11 cellular contexts compared by ENCODE assay signal in the genomic region with DNA sequence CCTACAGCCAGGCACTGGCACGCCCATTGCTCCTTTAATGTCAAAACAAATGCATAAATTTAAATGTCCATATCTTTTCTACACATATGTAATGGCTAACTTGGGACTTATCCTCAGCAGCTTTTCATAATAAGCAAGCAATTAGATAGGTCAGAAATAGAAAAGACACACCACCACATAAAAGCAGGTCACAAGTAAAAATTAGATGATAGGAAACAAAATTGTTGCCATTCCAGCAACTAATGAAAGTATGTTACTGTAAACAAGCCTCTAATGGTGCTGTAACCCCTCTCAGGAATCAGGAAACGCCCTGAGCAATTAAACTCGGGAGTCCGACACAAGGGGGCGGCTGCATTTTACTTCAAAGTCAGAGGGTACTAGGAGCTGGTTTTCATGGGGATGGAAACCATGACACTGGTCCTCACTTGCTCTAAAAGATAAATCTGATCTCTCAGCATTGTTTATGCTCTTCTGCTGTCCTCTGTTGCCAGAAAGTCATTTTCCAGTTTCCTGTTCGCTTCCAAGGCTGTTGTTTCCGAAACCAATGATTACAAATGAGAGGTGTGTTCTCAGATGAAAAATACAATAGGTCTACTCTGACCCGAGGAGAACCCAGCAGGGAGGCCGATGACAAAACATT.
A peak's percentile ranks its signal among the peaks of the same experiment; 100 is the strongest.
DNase-seq lines count a peak whose midpoint lies in the region; TF ChIP-seq lines count a peak whose summit lies in the region.
"Had no signal": no experiment of that assay in that cellular context is flagged by ENCODE, and none has a peak within 500 bp of the region (broad histone marks: within the 10 kb centered on the region; RNA-seq: fewer than 3 reads in every experiment).

No MANE protein-coding gene starts in this region.

- no peak for DNase-seq in H9
- peak; percentile 11 for DNase-seq in OCI-LY7 (ENCODE audit: low spot score)
- no peak for DNase-seq in hepatocyte (ENCODE audit: low spot score)
- no peak for DNase-seq in smooth muscle cell (lab: John Stamatoyannopoulos, UW; ENCODE audit: unreplicated experiment)
- DNase-seq in activated T-helper 2 cell treated with anti-CD3 and anti-CD28 coated beads, Interferon-gamma antibody, Interleukin-2, Interleukin-4, amounts not matched to agents 10 μg/mL and 5 μg/mL and 100 μg/mL, durations not matched to agents 14 hours and 24 hours and 36 hours (ENCODE audit: low spot score): no peak
- DNase-seq in T-helper 1 cell: no peak
- no peak for DNase-seq in NCI-H2029 (lab: John Stamatoyannopoulos, UW)
- no peak for DNase-seq in T1000 (lab: John Stamatoyannopoulos, UW)
- DNase-seq: activated CD4-positive, alpha-beta T cell treated with anti-CD3 and anti-CD28 coated beads, Interleukin-2, amount 10 ng/mL, durations not matched to agents 7 days and 5 days; activated naive CD4-positive, alpha-beta T cell; Caco-2 had no signal

- BruUV-seq in OCI-LY7 (replicated peaks; lab: Mats Ljungman, UMichigan): no TSS peak

- no peak overlapping the region for H2BK12ac ChIP-seq in H9 (ENCODE audit: insufficient read length, low read depth, low read length)

- H3K4me1 ChIP-seq in H9 (ENCODE audit: insufficient read depth, low read length) (peaks cover 5% of the 10 kb centered on the region; the same call in 1 of the 2 replicates), OCI-LY7 (ENCODE audit: insufficient read depth, low read length, poor library complexity, severe bottlenecking) (no peaks in the 10 kb centered on the region), hepatocyte (ENCODE audit: insufficient read depth) (peaks cover 34% of the 10 kb centered on the region), smooth muscle cell (ENCODE audit: low read depth) (peaks cover 36% of the 10 kb centered on the region)

- H2AK5ac ChIP-seq in H9 (ENCODE audit: insufficient read length, low read length): no peak overlapping the region

- no peak overlapping the region for H3K27ac Mint-ChIP-seq in H9
- no peak overlapping the region for H3K27ac Mint-ChIP-seq in activated T-helper 2 cell treated with anti-CD3 and anti-CD28 coated beads, Interferon-gamma antibody, Interleukin-2, Interleukin-4, amounts not matched to agents 10 μg/mL and 5 μg/mL and 100 μg/mL, durations not matched to agents 14 hours and 24 hours and 36 hours

- H3K23ac ChIP-seq in H9 (ENCODE audit: insufficient read length, low read depth, low read length): no peak overlapping the region

- no peak overlapping the region for H2BK120ac ChIP-seq in H9 (ENCODE audit: low read depth, low read length, poor library complexity, severe bottlenecking)

- CTCF ChIA-PET in OCI-LY7 (lab: Charles Lee; ENCODE audit: unreplicated experiment): no interaction called here

- H2BK20ac ChIP-seq in H9 (ENCODE audit: low read depth, low read length, poor library complexity, severe bottlenecking): no peak overlapping the region

- H3K4me1 Mint-ChIP-seq in H9: peaks cover 35 to 41% of the 10 kb centered on the region in 2 experiments
- peaks cover 32% of the 10 kb centered on the region for H3K4me1 Mint-ChIP-seq in activated T-helper 2 cell treated with anti-CD3 and anti-CD28 coated beads, Interferon-gamma antibody, Interleukin-2, Interleukin-4, amounts not matched to agents 10 μg/mL and 5 μg/mL and 100 μg/mL, durations not matched to agents 14 hours and 24 hours and 36 hours (ENCODE audit: low read depth)

- peaks cover 0 to 4% of the 10 kb centered on the region in 2 experiments; a peak in 2 of 5 replicates for H3K9me3 Mint-ChIP-seq in H9
- peaks cover 3% of the 10 kb centered on the region for H3K9me3 Mint-ChIP-seq in activated T-helper 2 cell treated with anti-CD3 and anti-CD28 coated beads, Interferon-gamma antibody, Interleukin-2, Interleukin-4, amounts not matched to agents 10 μg/mL and 5 μg/mL and 100 μg/mL, durations not matched to agents 14 hours and 24 hours and 36 hours

- H4K8ac ChIP-seq in H9 (replicated peaks; ENCODE audit: insufficient read length, low read depth, low read length): no peak overlapping the region

- H4K91ac ChIP-seq in H9 (ENCODE audit: insufficient read length, low read depth, low read length): no peak overlapping the region

- H3K9me3 ChIP-seq in H9 (ENCODE audit: control insufficient read depth, low read depth, low read length) (no peaks in the 10 kb centered on the region), OCI-LY7 (ENCODE audit: low read length) (no peaks in the 10 kb centered on the region), hepatocyte (ENCODE audit: low read depth) (no peaks in the 10 kb centered on the region), smooth muscle cell (replicated peaks; ENCODE audit: low read depth) (no peaks in the 10 kb centered on the region)
- H3K9me3 ChIP-seq: Caco-2 had no signal

- TF ChIP-seq CTCF in H9 (conservative IDR thresholded peaks at IDR 0.05): peak; percentile 43; the same call in 2 of the 3 replicates
- peak; percentile 37; the same call in 1 of the 2 replicates for TF ChIP-seq CTCF in OCI-LY7 (conservative IDR thresholded peaks at IDR 0.05; ENCODE audit: low read length)
- TF ChIP-seq CTCF in hepatocyte (IDR thresholded peaks at IDR 0.05; ENCODE audit: poor library complexity): no peak
- no peak for TF ChIP-seq CTCF in smooth muscle cell (IDR thresholded peaks at IDR 0.05; ENCODE audit: borderline replicate concordance, insufficient read depth, poor library complexity, severe bottlenecking)

- no peak overlapping the region for H2BK5ac ChIP-seq in H9 (ENCODE audit: insufficient read length, low read length)

- no peak overlapping the region for H3K4me3 Mint-ChIP-seq in H9
- no peak overlapping the region for H3K4me3 Mint-ChIP-seq in activated T-helper 2 cell treated with anti-CD3 and anti-CD28 coated beads, Interferon-gamma antibody, Interleukin-2, Interleukin-4, amounts not matched to agents 10 μg/mL and 5 μg/mL and 100 μg/mL, durations not matched to agents 14 hours and 24 hours and 36 hours (ENCODE audit: low read depth)
- H3K4me3 Mint-ChIP-seq: activated CD4-positive, alpha-beta T cell treated with anti-CD3 and anti-CD28 coated beads, Interleukin-2, amount 10 ng/mL, durations not matched to agents 7 days and 5 days had no signal

- no peak overlapping the region for H4K5ac ChIP-seq in H9 (ENCODE audit: insufficient read length, low read depth, low read length)

- no peak overlapping the region for H3K56ac ChIP-seq in H9 (ENCODE audit: insufficient read length, low read depth, low read length)

- no peaks in the 10 kb centered on the region for H3K23me2 ChIP-seq in H9 (ENCODE audit: insufficient read length, low read depth, low read length, poor library complexity, severe bottlenecking)

- peaks cover 20% of the 10 kb centered on the region for H3F3A ChIP-seq in smooth muscle cell (ENCODE audit: low read depth)

- no peak overlapping the region for H3K4ac ChIP-seq in H9 (ENCODE audit: low read depth, low read length)

- no peak overlapping the region for H3K4me2 ChIP-seq in H9 (ENCODE audit: insufficient read depth, insufficient read length, low read length)
- no peak overlapping the region for H3K4me2 ChIP-seq in OCI-LY7 (ENCODE audit: low read length)
- H3K4me2 ChIP-seq in hepatocyte: peak overlapping the region; percentile 7
- peak overlapping the region; percentile 60 for H3K4me2 ChIP-seq in smooth muscle cell

- intact Hi-C loops in OCI-LY7 (cut with micrococcal nuclease; ENCODE audit: unreplicated experiment): no loop called here
- intact Hi-C loops in activated T-helper 2 cell treated with anti-CD3 and anti-CD28 coated beads, Interferon-gamma antibody, Interleukin-2, Interleukin-4, amounts not matched to agents 10 μg/mL and 5 μg/mL and 100 μg/mL, durations not matched to agents 14 hours and 24 hours and 36 hours (cut with micrococcal nuclease): no loop called here

- no peaks in the 10 kb centered on the region for H3K27me3 Mint-ChIP-seq in H9 (ENCODE audit: low read depth)
- H3K27me3 Mint-ChIP-seq in activated T-helper 2 cell treated with anti-CD3 and anti-CD28 coated beads, Interferon-gamma antibody, Interleukin-2, Interleukin-4, amounts not matched to agents 10 μg/mL and 5 μg/mL and 100 μg/mL, durations not matched to agents 14 hours and 24 hours and 36 hours (ENCODE audit: low read depth): peaks cover 2% of the 10 kb centered on the region
- H3K27me3 Mint-ChIP-seq: activated CD4-positive, alpha-beta T cell treated with anti-CD3 and anti-CD28 coated beads, Interleukin-2, amount 10 ng/mL, durations not matched to agents 7 days and 5 days had no signal

- H2AFZ ChIP-seq in H9 (ENCODE audit: low read length) (no peak overlapping the region), OCI-LY7 (ENCODE audit: low read length) (no peak overlapping the region), hepatocyte (no peak overlapping the region), smooth muscle cell (ENCODE audit: low read depth) (no peak overlapping the region)

- no peaks in the 10 kb centered on the region for H3K36me3 ChIP-seq in OCI-LY7 (ENCODE audit: insufficient read depth, low read length)
- H3K36me3 ChIP-seq in hepatocyte (replicated peaks; ENCODE audit: insufficient read depth, low read depth): no peaks in the 10 kb centered on the region
- H3K36me3 ChIP-seq in smooth muscle cell (ENCODE audit: low read depth): no peaks in the 10 kb centered on the region

- H3K79me2 ChIP-seq in H9 (ENCODE audit: insufficient read depth, low read length): no peaks in the 10 kb centered on the region
- no peaks in the 10 kb centered on the region for H3K79me2 ChIP-seq in OCI-LY7 (ENCODE audit: insufficient read depth, low read depth, low read length)
- peaks cover 17% of the 10 kb centered on the region for H3K79me2 ChIP-seq in hepatocyte
- H3K79me2 ChIP-seq in smooth muscle cell (ENCODE audit: low read depth): peaks cover 32% of the 10 kb centered on the region

- H3T11ph ChIP-seq in H9 (ENCODE audit: low read length): no peak overlapping the region

- H3K18ac ChIP-seq in H9 (ENCODE audit: insufficient read length, low read depth, low read length): no peak overlapping the region

- H4K20me1 ChIP-seq in H9 (ENCODE audit: control insufficient read depth, insufficient read depth, insufficient read length) (no peaks in the 10 kb centered on the region), OCI-LY7 (ENCODE audit: insufficient read depth, low read length) (no peaks in the 10 kb centered on the region), hepatocyte (ENCODE audit: insufficient read depth, poor library complexity, severe bottlenecking) (no peaks in the 10 kb centered on the region), smooth muscle cell (ENCODE audit: low read depth) (no peaks in the 10 kb centered on the region)

- no CpG with 5 or more reads among the region's 9 CpGs for WGBS in H9 (ENCODE audit: extremely low coverage, insufficient read length, low lambda C conversion rate)
- 44% methylated on average over 9 of the region's 9 CpGs for WGBS in hepatocyte (ENCODE audit: low lambda C conversion rate, missing lambda C conversion rate)
- 49% methylated on average over 9 of the region's 9 CpGs for WGBS in smooth muscle cell (ENCODE audit: low lambda C conversion rate)

- H3K36me3 Mint-ChIP-seq in H9 (ENCODE audit: insufficient read depth in 1 of 3, low read depth in 3 of 3): peaks cover 1 to 9% (median 6%) of the 10 kb centered on the region in 3 experiments; a peak in 4 of 7 replicates
- H3K36me3 Mint-ChIP-seq in activated T-helper 2 cell treated with anti-CD3 and anti-CD28 coated beads, Interferon-gamma antibody, Interleukin-2, Interleukin-4, amounts not matched to agents 10 μg/mL and 5 μg/mL and 100 μg/mL, durations not matched to agents 14 hours and 24 hours and 36 hours (ENCODE audit: low read depth): peaks cover 36% of the 10 kb centered on the region

- H3K27me3 ChIP-seq in H9 (ENCODE audit: insufficient read depth, low read length): no peaks in the 10 kb centered on the region
- no peaks in the 10 kb centered on the region for H3K27me3 ChIP-seq in hepatocyte
- no peaks in the 10 kb centered on the region for H3K27me3 ChIP-seq in smooth muscle cell (ENCODE audit: low read depth)

- H3K79me1 ChIP-seq in H9 (ENCODE audit: insufficient read depth, low read depth, low read length, poor library complexity, severe bottlenecking): no peaks in the 10 kb centered on the region

- H3K9me2 ChIP-seq in OCI-LY7 (ENCODE audit: insufficient read depth, low read length) (no peaks in the 10 kb centered on the region), hepatocyte (replicated peaks; ENCODE audit: insufficient read depth) (no peaks in the 10 kb centered on the region)

- no peak overlapping the region for H3K9ac ChIP-seq in H9 (ENCODE audit: extremely low read depth, insufficient read length, low read length)
- no peak overlapping the region for H3K9ac ChIP-seq in smooth muscle cell (ENCODE audit: low read depth)

- no peak overlapping the region for H2BK15ac ChIP-seq in H9 (ENCODE audit: low read depth, low read length)

- POLR2A ChIA-PET in OCI-LY7 (lab: Charles Lee): interaction anchor here (0.6 to 0.9 kb wide), 3 partner anchors 9 to 262 kb away, joined by 3 to 4 read pairs (median 3); no protein-coding TSS in a partner anchor

- H3K4me3 ChIP-seq in OCI-LY7 (ENCODE audit: low read depth, low read length, poor library complexity, severe bottlenecking) (no peak overlapping the region), hepatocyte (no peak overlapping the region), smooth muscle cell (no peak overlapping the region)

- H3K27ac ChIP-seq in H9 (ENCODE audit: insufficient read length, low read depth, low read length): no peak overlapping the region
- no peak overlapping the region for H3K27ac ChIP-seq in OCI-LY7 (ENCODE audit: low read depth, low read length, poor library complexity, severe bottlenecking)
- H3K27ac ChIP-seq in hepatocyte: no peak overlapping the region
- peak overlapping the region; percentile 3 for H3K27ac ChIP-seq in smooth muscle cell (ENCODE audit: low read depth)

- no peak overlapping the region for H3K14ac ChIP-seq in H9 (ENCODE audit: insufficient read depth, low read length)

Comparison
In these comparisons a context has a peak if more than half of its experiments do, and no peak if none do; other contexts are left out.
1. H3K4me2 ChIP-seq: peak in hepatocyte (single experiment) and smooth muscle cell (single experiment); none in H9 (single experiment) and OCI-LY7 (single experiment).
2. CTCF ChIP-seq: peak in H9 (single experiment) and OCI-LY7 (single experiment); none in hepatocyte (single experiment) and smooth muscle cell (single experiment).